9 cellular contexts compared by ENCODE assay signal in the genomic region with DNA sequence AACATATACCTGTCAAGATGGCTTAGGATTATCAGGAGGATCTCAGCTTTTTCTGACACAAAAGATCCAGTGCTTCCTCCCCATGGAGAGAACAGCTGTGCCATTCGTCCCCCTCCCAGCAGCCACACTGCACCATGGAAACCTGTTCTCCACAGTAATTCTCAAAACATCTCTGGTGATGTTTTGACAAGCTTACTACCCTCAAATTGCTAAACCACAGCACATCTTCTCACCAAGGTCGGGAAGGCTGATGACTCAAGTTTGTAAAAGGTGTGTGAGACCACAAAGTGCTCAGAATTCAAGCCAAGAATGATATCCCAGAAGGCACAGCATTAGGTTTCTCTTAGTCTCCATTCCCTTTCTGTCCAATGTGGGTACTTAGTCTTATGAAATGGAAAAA. TPM values are rescaled to one million over a fixed set of nuclear protein-coding genes. Genes with fewer than 3 reads are reported as not detected.
DNase-seq lines count a peak whose midpoint lies in the region; ATAC-seq and TF ChIP-seq lines count a peak whose summit lies in the region.
"Had no signal": no experiment of that assay in that cellular context is flagged by ENCODE, and none has a peak within 500 bp of the region (broad histone marks: within the 10 kb centered on the region; RNA-seq: fewer than 3 reads in every experiment).

No MANE protein-coding gene starts in this region.

- CTCF ChIA-PET in mammary epithelial cell (lab: Charles Lee; ENCODE audit: low non-redundant PET), result interaction anchor here (0.6 kb wide), 1 partner anchor 73 kb away, joined by 3 read pairs; no protein-coding TSS in a partner anchor
- CTCF ChIA-PET in CD8-positive, alpha-beta T cell (lab: Charles Lee), result no interaction called here

- 0% methylated on average over 1 of the region's 2 CpGs for whole genome bisulfite sequencing in mammary epithelial cell (ENCODE audit: low coverage, missing lambda C conversion rate)

- peak overlapping the region; percentile 82 for H3K4me2 ChIP-seq in mammary epithelial cell (ENCODE audit: insufficient read depth, low read depth, low read length)

- no peaks in the 10 kb centered on the region for H3K9me3 Mint-ChIP-seq in CD8-positive, alpha-beta T cell

- TF ChIP-seq CTCF in GM06990 (IDR thresholded peaks at IDR 0.05; ENCODE audit: insufficient read depth, low read length, poor library complexity, severe bottlenecking) (no peak), mammary epithelial cell (conservative IDR thresholded peaks at IDR 0.05 in 1 of 2, IDR thresholded peaks at IDR 0.05 in 1 of 2; ENCODE audit: extremely low read depth in 1 of 2, insufficient read depth in 1 of 2, low read depth in 1 of 2, low read length in 2 of 2) (no peak)
- TF ChIP-seq CTCF in CD8-positive, alpha-beta T cell (IDR thresholded peaks at IDR 0.05), result no peak

- no TSS peak for BruUV-seq in mammary epithelial cell (replicated peaks; lab: Mats Ljungman, UMichigan)

- peaks cover 5% of the 10 kb centered on the region for H3K79me2 ChIP-seq in mammary epithelial cell (ENCODE audit: insufficient read depth, low read length)

- dilution Hi-C loops in mammary epithelial cell (cut with HindIII; ENCODE audit: low sequenced_read_pairs), result no loop called here

- H3K27me3 Mint-ChIP-seq in CD8-positive, alpha-beta T cell (ENCODE audit: low read depth), result peaks cover 7% of the 10 kb centered on the region

- H3K36me3 ChIP-seq in GM06990 (ENCODE audit: control insufficient read depth, insufficient read depth, low read length), result no peaks in the 10 kb centered on the region
- no peaks in the 10 kb centered on the region for H3K36me3 ChIP-seq in mammary epithelial cell (ENCODE audit: insufficient read depth, low read length)
- H3K36me3 ChIP-seq in CD8-positive, alpha-beta T cell (ENCODE audit: insufficient read depth, low read length), result no peaks in the 10 kb centered on the region

- H3K27ac ChIP-seq in mammary epithelial cell (ENCODE audit: insufficient read depth, low read depth, low read length), result peak overlapping the region; percentile 96
- no peak overlapping the region for H3K27ac ChIP-seq in CD8-positive, alpha-beta T cell (ENCODE audit: low read depth, low read length)

- H3K4me1 Mint-ChIP-seq in CD8-positive, alpha-beta T cell (ENCODE audit: low read depth), result peaks cover 18% of the 10 kb centered on the region

- H3K27ac Mint-ChIP-seq in CD8-positive, alpha-beta T cell, result no peak overlapping the region

- in situ Hi-C loops in mammary epithelial cell (cut with MboI; ENCODE audit: low sequenced_read_pairs in 2 of 2), result no loop called here

- no peaks in the 10 kb centered on the region for H4K20me1 ChIP-seq in mammary epithelial cell (ENCODE audit: insufficient read depth, low read length)

- H3K36me3 Mint-ChIP-seq in CD8-positive, alpha-beta T cell, result no peaks in the 10 kb centered on the region

- POLR2A ChIA-PET in CD8-positive, alpha-beta T cell (lab: Charles Lee), result interaction anchor here (1.1 kb wide), 1 partner anchor 10 kb away, joined by 3 read pairs; no protein-coding TSS in a partner anchor

- peak; percentile 71 for ATAC-seq in GM21390 (IDR thresholded peaks at IDR 0.05; ENCODE audit: unreplicated experiment)
- peak; percentile 65 for ATAC-seq in HG03442 (IDR thresholded peaks at IDR 0.05; ENCODE audit: unreplicated experiment)
- no peak for ATAC-seq in CD8-positive, alpha-beta T cell

- peak overlapping the region; percentile 64 for H3K9ac ChIP-seq in mammary epithelial cell (ENCODE audit: insufficient read depth, low read length)

- intact Hi-C loops in mammary epithelial cell (cut with micrococcal nuclease), result loop anchor here (5.0 kb wide), 3 partner anchors 53 to 243 kb away; no protein-coding TSS in a partner anchor
- intact Hi-C loops in CD8-positive, alpha-beta T cell (cut with DNase I, micrococcal nuclease), result no loop called here
- intact Hi-C loops in head of caudate nucleus (cut with DNase I), result no loop called here

- no peaks in the 10 kb centered on the region for H3K27me3 ChIP-seq in GM06990 (replicated peaks; ENCODE audit: control insufficient read depth, insufficient read depth, low read length)
- H3K27me3 ChIP-seq in mammary epithelial cell (ENCODE audit: insufficient read depth, low read length), result no peaks in the 10 kb centered on the region
- H3K27me3 ChIP-seq in CD8-positive, alpha-beta T cell (ENCODE audit: insufficient read depth, low read length), result no peaks in the 10 kb centered on the region

- no peaks in the 10 kb centered on the region for H3K9me3 ChIP-seq in mammary epithelial cell (replicated peaks; ENCODE audit: insufficient read depth, low read length)
- H3K9me3 ChIP-seq in CD8-positive, alpha-beta T cell (ENCODE audit: low read length), result no peaks in the 10 kb centered on the region

- DNase-seq in GM06990 (ENCODE audit: extremely low read depth, insufficient read length) (peak; percentile 54), mammary epithelial cell (peak; percentile 99), NCI-H2227 treated with DMSO at 0.1 percent for 48 hours (lab: John Stamatoyannopoulos, UW) (no peak), head of caudate nucleus (no peak), NCI-H1694 treated with DMSO at 0.1 percent for 48 hours (lab: John Stamatoyannopoulos, UW) (no peak)
- no peak for DNase-seq in CD8-positive, alpha-beta T cell
- DNase-seq: NCI-H446 treated with DMSO at 0.1 percent for 48 hours had no signal

- no peak overlapping the region for H3K4me3 Mint-ChIP-seq in CD8-positive, alpha-beta T cell

- H3K4me1 ChIP-seq in mammary epithelial cell (ENCODE audit: insufficient read depth, low read length), result peaks cover 67% of the 10 kb centered on the region
- peaks cover 1% of the 10 kb centered on the region for H3K4me1 ChIP-seq in CD8-positive, alpha-beta T cell (ENCODE audit: insufficient read depth, low read length)

- H2AFZ ChIP-seq in mammary epithelial cell (ENCODE audit: low read depth, low read length), result peak overlapping the region; percentile 18

- H3K4me3 ChIP-seq in GM06990 (replicated peaks; ENCODE audit: low read depth, low read length) (no peak overlapping the region), mammary epithelial cell (replicated peaks in 1 of 3; ENCODE audit: insufficient read depth in 1 of 3, low read depth in 2 of 3, low read length in 3 of 3) (peak overlapping the region in 1 of 3 experiments; percentile 16)
- H3K4me3 ChIP-seq in CD8-positive, alpha-beta T cell (ENCODE audit: low read depth, low read length), result no peak overlapping the region

RNA-seq across cellular contexts. Expression of gene RAB38, which starts 3.9 kb away (rescaled TPM):
- 10 to 100 TPM; 55.8 to 87.7 TPM for total RNA-seq in mammary epithelial cell
- 74.9 TPM for polyA plus RNA-seq in mammary epithelial cell
- polyA minus RNA-seq in mammary epithelial cell, result 53.4 TPM
- under 1 TPM in 1 of 2 experiments, not detected in 1; 0.64 TPM for total RNA-seq in CD8-positive, alpha-beta T cell

Comparison
In these comparisons a context has a peak if more than half of its experiments do, and no peak if none do; other contexts are left out.
1. DNase-seq: peak in GM06990 (single experiment) and mammary epithelial cell (single experiment); none in NCI-H2227 treated with DMSO at 0.1 percent for 48 hours (single experiment), CD8-positive, alpha-beta T cell (0 of 7), head of caudate nucleus (0 of 42) and NCI-H1694 treated with DMSO at 0.1 percent for 48 hours (single experiment).
2. RNA of gene RAB38, which starts 3.9 kb away (total RNA-seq): 55.8 to 87.7 TPM in mammary epithelial cell; 0.64 TPM in CD8-positive, alpha-beta T cell; every median in the first group is over 10 times any median in the second.